ENCODE assay signal across 11 cellular contexts in the genomic region with DNA sequence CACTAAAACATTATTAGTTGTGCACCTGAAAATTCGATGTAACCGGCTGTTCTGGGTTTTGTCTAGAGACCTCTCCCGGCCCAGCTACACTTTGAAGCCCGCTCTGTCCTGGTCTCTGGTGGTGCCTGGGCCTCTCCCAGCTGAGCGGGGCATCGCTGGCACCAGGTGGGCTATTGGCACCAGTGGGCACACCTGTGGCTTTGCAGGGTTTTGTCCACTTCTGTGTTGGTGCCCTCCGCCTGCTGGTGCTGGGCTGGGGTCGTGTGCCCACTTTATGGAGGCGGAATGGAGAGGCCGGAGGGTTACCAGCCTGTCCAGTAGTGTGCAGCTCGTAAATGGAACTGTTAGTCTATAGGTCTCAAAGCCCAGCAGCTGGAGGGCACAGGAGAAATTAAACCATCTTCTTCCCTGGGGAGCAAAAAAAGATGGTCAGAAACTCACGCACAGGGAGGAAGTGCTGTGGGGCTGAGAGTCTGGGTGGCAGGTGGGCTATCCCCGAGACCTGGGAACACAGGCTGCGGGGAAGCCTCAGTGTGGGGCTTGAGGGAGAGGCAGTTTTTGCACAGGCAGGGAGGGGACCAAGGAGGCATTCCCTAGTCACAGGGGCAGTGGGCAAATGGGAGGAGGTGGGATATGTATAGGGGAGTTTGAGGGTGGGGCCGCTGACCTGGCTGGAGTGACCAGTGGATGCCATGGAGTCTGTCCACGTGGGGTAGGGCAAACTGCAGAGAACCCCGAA. TPM values are rescaled to one million over a fixed set of nuclear protein-coding genes. Genes with fewer than 3 reads are reported as not detected.
DNase-seq lines count a peak whose midpoint lies in the region; ATAC-seq and TF ChIP-seq lines count a peak whose summit lies in the region.
"Had no signal": no experiment of that assay in that cellular context is flagged by ENCODE, and none has a peak within 500 bp of the region (broad histone marks: within the 10 kb centered on the region; RNA-seq: fewer than 3 reads in every experiment).

No MANE protein-coding gene starts in this region.

- H3K36me3 Mint-ChIP-seq in activated T-helper 17 cell treated with anti-CD3 and anti-CD28 coated beads, Interleukin-2, amount 50 U/mL, for 72 hours (ENCODE audit: low read depth): no peaks in the 10 kb centered on the region

- H3K4me1 ChIP-seq in HUES64 (ENCODE audit: insufficient read depth, low read length) (peaks cover 45% of the 10 kb centered on the region), breast epithelium (peaks cover 6 to 27% of the 10 kb centered on the region in 2 donors), lung (ENCODE audit: control insufficient read depth in 2 of 2, insufficient read depth in 2 of 2, low read length in 2 of 2) (peaks cover 8 to 25% of the 10 kb centered on the region in 2 donors), stomach smooth muscle (ENCODE audit: control insufficient read depth, insufficient read depth, low read length) (peaks cover 39% of the 10 kb centered on the region)

- H3K9me3 Mint-ChIP-seq in activated T-helper 17 cell treated with anti-CD3 and anti-CD28 coated beads, Interleukin-2, amount 50 U/mL, for 72 hours: no peaks in the 10 kb centered on the region

- peaks cover 3% of the 10 kb centered on the region; the same call in 1 of the 2 replicates for H3K9me3 ChIP-seq in HUES64 (ENCODE audit: insufficient read depth, low read depth, low read length)
- H3K9me3 ChIP-seq in breast epithelium: no peaks in the 10 kb centered on the region
- no peaks in the 10 kb centered on the region for H3K9me3 ChIP-seq in lung (ENCODE audit: control insufficient read depth in 2 of 2, insufficient read depth in 1 of 2, low read length in 1 of 2)
- peaks cover 0 to 6% of the 10 kb centered on the region in 2 donors for H3K9me3 ChIP-seq in stomach smooth muscle (ENCODE audit: control insufficient read depth in 2 of 2, low read length in 2 of 2)
- H3K9me3 ChIP-seq: neutrophil had no signal

- intact Hi-C loops in breast epithelium (cut with DNase I; ENCODE audit: low total_unique reads): loop anchor here (2.0 kb wide), 1 partner anchor 73 kb away; no protein-coding TSS in a partner anchor

- H3K27ac ChIP-seq in HUES64 (ENCODE audit: low read depth, low read length) (peak overlapping the region; percentile 93), breast epithelium (peak overlapping the region; percentile 82 to 89), lung (ENCODE audit: low read depth in 1 of 2, low read length in 1 of 2) (peak overlapping the region; percentile 47 to 90), stomach smooth muscle (ENCODE audit: low read length) (peak overlapping the region; percentile 2)
- H3K27ac ChIP-seq: neutrophil had no signal

- H3K4me3 ChIP-seq in HUES64 (ENCODE audit: low read length) (no peak overlapping the region; the same call in 1 of the 2 replicates), breast epithelium (peak overlapping the region in 2 of 3 donors; percentile 18 to 49), lung (no peak overlapping the region), stomach smooth muscle (ENCODE audit: low read length in 2 of 2) (peak overlapping the region in 1 of 2 donors; percentile 65)

- DNase-seq in breast epithelium (ENCODE audit: low spot score in 2 of 2): no peak
- DNase-seq in lung (ENCODE audit: low spot score): no peak
- no peak for DNase-seq in T-helper 2 cell
- DNase-seq: central memory CD4-positive, alpha-beta T cell; T-helper 9 cell had no signal

- H3K27me3 ChIP-seq in HUES64 (ENCODE audit: insufficient read depth, low read length) (no peaks in the 10 kb centered on the region), breast epithelium (no peaks in the 10 kb centered on the region), lung (ENCODE audit: control insufficient read depth, insufficient read depth) (no peaks in the 10 kb centered on the region), stomach smooth muscle (ENCODE audit: control insufficient read depth in 1 of 2, insufficient read depth in 2 of 2, low read length in 2 of 2) (no peaks in the 10 kb centered on the region)

- H3K9ac ChIP-seq in HUES64 (ENCODE audit: low read depth, low read length) (peak overlapping the region; percentile 66; the same call in 1 of the 2 replicates), stomach smooth muscle (ENCODE audit: low read length in 2 of 2) (no peak overlapping the region)

- H3K4me1 Mint-ChIP-seq in activated T-helper 17 cell treated with anti-CD3 and anti-CD28 coated beads, Interleukin-2, amount 50 U/mL, for 72 hours: no peaks in the 10 kb centered on the region

- TF ChIP-seq POLR2A in breast epithelium (IDR thresholded peaks at IDR 0.05): no peak

- 87% methylated on average over 17 of the region's 17 CpGs for WGBS in HUES64
- WGBS in lung, 2 donors: 80 to 83% methylated on average over 17 of the region's 17 CpGs

- no peak overlapping the region for H3K27ac Mint-ChIP-seq in activated T-helper 17 cell treated with anti-CD3 and anti-CD28 coated beads, Interleukin-2, amount 50 U/mL, for 72 hours

- H3K4me3 Mint-ChIP-seq in activated T-helper 17 cell treated with anti-CD3 and anti-CD28 coated beads, Interleukin-2, amount 50 U/mL, for 72 hours: no peak overlapping the region

- H3K27me3 Mint-ChIP-seq in activated T-helper 17 cell treated with anti-CD3 and anti-CD28 coated beads, Interleukin-2, amount 50 U/mL, for 72 hours: peaks cover 12% of the 10 kb centered on the region

- peaks cover 13% of the 10 kb centered on the region for H3K36me3 ChIP-seq in HUES64 (ENCODE audit: insufficient read depth, low read length)
- no peaks in the 10 kb centered on the region for H3K36me3 ChIP-seq in breast epithelium
- no peaks in the 10 kb centered on the region for H3K36me3 ChIP-seq in lung (ENCODE audit: control insufficient read depth in 2 of 2, insufficient read depth in 2 of 2, low read length in 2 of 2)
- no peaks in the 10 kb centered on the region for H3K36me3 ChIP-seq in stomach smooth muscle (ENCODE audit: control insufficient read depth in 2 of 2, insufficient read depth in 2 of 2, low read length in 2 of 2)
- H3K36me3 ChIP-seq: neutrophil had no signal

- ATAC-seq in lung (ENCODE audit: insufficient read depth, low FRiP score) (no peak), HG03196 (IDR thresholded peaks at IDR 0.05; ENCODE audit: unreplicated experiment) (no peak), GM21737 (IDR thresholded peaks at IDR 0.05; ENCODE audit: unreplicated experiment) (no peak)
- ATAC-seq in activated T-helper 17 cell treated with anti-CD3 and anti-CD28 coated beads, Interleukin-2, amount 50 U/mL, for 72 hours (replicated peaks): no peak

- TF ChIP-seq CTCF in breast epithelium (IDR thresholded peaks at IDR 0.05) (no peak), lung (IDR thresholded peaks at IDR 0.05; ENCODE audit: control extremely low read depth, extremely low read depth) (no peak)

RNA-seq across cellular contexts. Expression of a gene that starts 30.4 kb away (rescaled TPM):
- 26.2 TPM for polyA plus RNA-seq in HUES64 (2013, experiment 1 of 2)
- 29.3 TPM for polyA plus RNA-seq in HUES64 (2013, experiment 2 of 2)
- total RNA-seq in breast epithelium (10 to 100 TPM; 28.5 to 73.6 (median 44.2) TPM), lung (10 to 100 TPM; 20.6 to 36.5 TPM)
- polyA plus RNA-seq in lung: 10 to 100 TPM; 12.0 to 15.8 TPM
- not detected for total RNA-seq in activated T-helper 17 cell treated with anti-CD3 and anti-CD28 coated beads, Interleukin-2, amount 50 U/mL, for 72 hours

Comparison
In these comparisons a context has a peak if more than half of its experiments do, and no peak if none do; other contexts are left out.
1. H3K27ac ChIP-seq: peak in every context shown above with its lines; median percentile 93 in HUES64; 86 in breast epithelium; 68 in lung; 2 in stomach smooth muscle.
2. H3K4me3 ChIP-seq: peak in breast epithelium (2 of 3); none in HUES64 (single experiment) and lung (single experiment).
3. RNA of a gene that starts 30.4 kb away (total RNA-seq): 28.5 to 73.6 TPM in breast epithelium and 20.6 to 36.5 TPM in lung; not detected in activated T-helper 17 cell treated with anti-CD3 and anti-CD28 coated beads, Interleukin-2, amount 50 U/mL, for 72 hours; every median in the first group is over 10 times any median in the second.